Comparison of ENCODE assay signal across 21 cellular contexts in genomic region chr20:53345536-53346070, GRCh38.
"Had no signal": no experiment of that assay in that cellular context is flagged by ENCODE, and none has a peak within 500 bp of the region (broad histone marks: within the 10 kb centered on the region; RNA-seq: fewer than 3 reads in every experiment).

No MANE protein-coding gene starts in this region.

- DNase-seq: effector memory CD8-positive, alpha-beta T cell; gastrocnemius medialis; mucosa of descending colon; naive thymus-derived CD4-positive, alpha-beta T cell; stimulated activated CD4-positive, alpha-beta T cell treated with anti-CD3 and anti-CD28 coated beads, Interleukin-12 subunit alpha, Interleukin-12 subunit beta, amount 100 ng/mL, for 4 hours; stimulated activated CD4-positive, alpha-beta T cell treated with anti-CD3 and anti-CD28 coated beads, Interleukin-1b, Interleukin-23, amount 100 ng/mL, for 48 hours; stimulated activated CD4-positive, alpha-beta T cell treated with anti-CD3 and anti-CD28 coated beads, Interleukin-4, amount 100 ng/mL, for 1 hour; stimulated activated naive CD8-positive, alpha-beta T cell treated with anti-CD3 and anti-CD28 coated beads, Interleukin-15, Interleukin-2, amounts not matched to agents 100 U/mL and 50 U/mL, for 24 hours; substantia nigra; testis; tibial artery had no signal

- FAIRE-seq: keratinocyte had no signal

- ATAC-seq: effector memory CD8-positive, alpha-beta T cell; gastrocnemius medialis; left lobe of liver; mucosa of descending colon; naive thymus-derived CD4-positive, alpha-beta T cell; sciatic nerve; stimulated activated effector memory CD8-positive, alpha-beta T cell treated with anti-CD3 and anti-CD28 coated beads, Interleukin-12 subunit alpha, Interleukin-12 subunit beta, amount 100 ng/mL, for 72 hours; stimulated activated naive CD8-positive, alpha-beta T cell treated with anti-CD3 and anti-CD28 coated beads, Interleukin-15, Interleukin-2, amounts not matched to agents 100 U/mL and 50 U/mL, for 24 hours had no signal

- H3K9me3 ChIP-seq: gastrocnemius medialis, mucosa of descending colon, prostate gland, testis had no signal

- H3K36me3 ChIP-seq: gastrocnemius medialis, neural progenitor cell, prostate gland, right atrium auricular region, tibial artery had no signal

- H3K27ac ChIP-seq: coronary artery, gastrocnemius medialis, neural progenitor cell, prostate gland, right atrium auricular region, testis, tibial artery had no signal

- H3K4me3 ChIP-seq: coronary artery, gastrocnemius medialis, lung, mucosa of descending colon, neural progenitor cell, prostate gland, right atrium auricular region, smooth muscle cell, testis, tibial artery had no signal

- H3K4me2 ChIP-seq: neural progenitor cell had no signal

- H3K4me1 ChIP-seq: gastrocnemius medialis, neural progenitor cell, prostate gland, right atrium auricular region, testis, tibial artery had no signal

- H3K27me3 ChIP-seq: gastrocnemius medialis, neural progenitor cell, right atrium auricular region, testis, tibial artery had no signal

- H2AFZ ChIP-seq: neural progenitor cell had no signal

- H3K9ac ChIP-seq: neural progenitor cell had no signal
